Comparison of ENCODE assay signal across 7 cellular contexts in the genomic region with DNA sequence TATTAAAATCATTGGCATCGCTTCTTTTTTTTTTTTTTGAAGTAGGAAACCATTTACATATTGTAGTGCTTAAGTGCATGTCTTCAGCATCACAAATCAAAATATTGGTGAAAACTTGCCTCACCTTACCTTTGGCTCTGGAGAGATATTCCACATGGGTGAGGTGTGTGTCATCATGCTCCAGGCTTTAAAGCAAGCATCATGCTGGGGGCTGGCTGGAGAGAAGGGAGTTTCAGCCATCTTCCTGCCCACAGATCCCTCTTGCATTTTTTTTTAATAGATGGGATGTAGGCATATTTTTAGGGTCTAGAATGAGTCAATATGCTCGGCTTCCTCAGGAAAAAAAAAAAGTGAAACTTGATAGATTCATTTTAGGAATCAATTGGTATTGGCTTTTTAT. TPM values are rescaled to one million over a fixed set of nuclear protein-coding genes. Genes with fewer than 3 reads are reported as not detected.
"Had no signal": no experiment of that assay in that cellular context is flagged by ENCODE, and none has a peak within 500 bp of the region (broad histone marks: within the 10 kb centered on the region; RNA-seq: fewer than 3 reads in every experiment).

No MANE protein-coding gene starts in this region.

- H3K4me3 ChIP-seq: GM23338, K562 had no signal

- DNase-seq: H9, HCEC 1CT, IMR-90, KG1 had no signal

- H2AFZ ChIP-seq: GM23338 had no signal

- H3K4me2 ChIP-seq: GM23338 had no signal

- ATAC-seq: GM23338, K562 had no signal

RNA-seq across cellular contexts. Expression of a gene that starts 2.3 kb away (rescaled TPM):
- total RNA-seq: HT-29, K562 had no signal
- polyA plus RNA-seq: K562 had no signal
